In genomic region chr1:247096958-247097357, GRCh38 we compare ENCODE assay signal across 15 cellular contexts. TPM values are rescaled to one million over a fixed set of nuclear protein-coding genes. Genes with fewer than 3 reads are reported as not detected.
A peak's percentile ranks its signal among the peaks of the same experiment; 100 is the strongest.
DNase-seq lines count a peak whose midpoint lies in the region; ATAC-seq, FAIRE-seq and TF ChIP-seq lines count a peak whose summit lies in the region.
"Had no signal": no experiment of that assay in that cellular context is flagged by ENCODE, and none has a peak within 500 bp of the region (broad histone marks: within the 10 kb centered on the region; RNA-seq: fewer than 3 reads in every experiment).

No MANE protein-coding gene starts in this region.

- H2BK20ac ChIP-seq in H1 (ENCODE audit: low read length) = no peak overlapping the region

- H3K9me2 ChIP-seq in GM23338 (ENCODE audit: insufficient read depth) = no peaks in the 10 kb centered on the region; the same call in 1 of the 2 replicates

- peaks cover 25% of the 10 kb centered on the region for H3K36me3 ChIP-seq in GM23338 (ENCODE audit: insufficient read depth)
- peaks cover 13 to 39% (median 26%) of the 10 kb centered on the region in 4 experiments for H3K36me3 ChIP-seq in H1 (ENCODE audit: control insufficient read depth in 2 of 4, insufficient read depth in 4 of 4, low read length in 3 of 4)
- peaks cover 16% of the 10 kb centered on the region for H3K36me3 ChIP-seq in H7 (replicated peaks; ENCODE audit: control insufficient read depth, insufficient read depth, low read length)

- 92% methylated on average over 5 of the region's 5 CpGs; no CpG with 5 or more reads in 1 of the 2 experiments for WGBS in H1 (ENCODE audit: extremely low coverage in 1 of 2, insufficient coverage in 1 of 2, insufficient read length in 1 of 2, insufficient replicate concordance in 2 of 2, low coverage in 1 of 2, low lambda C conversion rate in 2 of 2, missing lambda C conversion rate in 1 of 2), 2 experiments

- H3K27ac ChIP-seq in GM23338 (ENCODE audit: low read depth) (no peak overlapping the region), H1 (ENCODE audit: low read depth, low read length) (no peak overlapping the region)
- H3K27ac ChIP-seq: C4-2B, KMS-11 had no signal

- no peak overlapping the region for H3K18ac ChIP-seq in H1 (ENCODE audit: extremely low read depth, low read length)

- TF ChIP-seq POLR2A in H1 (IDR thresholded peaks at IDR 0.05; ENCODE audit: control extremely low read depth in 1 of 2, low read depth in 2 of 2, low read length in 2 of 2) = no peak

- H3K27me3 Mint-ChIP-seq in GM23338 (ENCODE audit: insufficient read depth, low read depth, poor library complexity) = peaks cover 6% of the 10 kb centered on the region
- H3K27me3 Mint-ChIP-seq: CD4-positive, alpha-beta T cell had no signal

- ATAC-seq in left cardiac atrium = no peak
- no peak for ATAC-seq in GM23338
- ATAC-seq in HG03025 (IDR thresholded peaks at IDR 0.05; ENCODE audit: low FRiP score, unreplicated experiment) = no peak

- H2AFZ ChIP-seq in GM23338 (no peak overlapping the region), H1 (ENCODE audit: low read length) (no peak overlapping the region)

- DNase-seq in cardiac septum (ENCODE audit: low spot score) (peak; percentile 22), left cardiac atrium (no peak), GM23338 (ENCODE audit: low spot score) (no peak), H1 (ENCODE audit: low read depth in 1 of 2, low spot score in 2 of 2) (no peak), glomerular visceral epithelial cell (ENCODE audit: extremely low spot score) (no peak), H7 (no peak)
- DNase-seq: ACHN; BE2C; Caco-2; CD4-positive, alpha-beta T cell; HCEC 1CT had no signal

- no peak overlapping the region for H2AK5ac ChIP-seq in H1 (ENCODE audit: low read depth, low read length)

- H3K4me1 Mint-ChIP-seq in GM23338 = no peaks in the 10 kb centered on the region

- H4K20me1 ChIP-seq in GM23338 (replicated peaks; ENCODE audit: insufficient read depth) (peaks cover 26% of the 10 kb centered on the region), H1 (replicated peaks in 1 of 2; ENCODE audit: control insufficient read depth in 1 of 2, insufficient read depth in 2 of 2, low read length in 2 of 2) (peaks cover 5 to 10% of the 10 kb centered on the region in 2 experiments)

- no peak overlapping the region for H3K23ac ChIP-seq in H1 (ENCODE audit: insufficient read length)

- H4K5ac ChIP-seq in H1 (ENCODE audit: insufficient read length, low read depth, low read length) = no peak overlapping the region

- H3K79me2 ChIP-seq in GM23338 (replicated peaks; ENCODE audit: insufficient read depth) = peaks cover 42% of the 10 kb centered on the region
- peaks cover 1 to 22% of the 10 kb centered on the region in 2 experiments; a peak in 3 of 4 replicates for H3K79me2 ChIP-seq in H1 (ENCODE audit: control insufficient read depth in 1 of 2, insufficient read depth in 2 of 2, low read length in 2 of 2)

- no peaks in the 10 kb centered on the region for H3K23me2 ChIP-seq in H1 (ENCODE audit: low read depth, low read length)

- no peak overlapping the region for H4K91ac ChIP-seq in H1 (replicated peaks; ENCODE audit: insufficient read length, low read length)

- 0 out of 4 replicates have a peak, but pooled peaks cover 0 to 3% of the 10 kb centered on the region in 2 experiments for H3K9me3 ChIP-seq in H1 (ENCODE audit: insufficient read depth in 2 of 2, low read depth in 1 of 2, low read length in 1 of 2)

- no peak overlapping the region for H2BK15ac ChIP-seq in H1 (ENCODE audit: low read length)

- no peak overlapping the region for H3K4me2 ChIP-seq in GM23338
- no peak overlapping the region for H3K4me2 ChIP-seq in H1 (ENCODE audit: insufficient read depth in 1 of 2, low read depth in 2 of 2, low read length in 2 of 2)
- H3K4me2 ChIP-seq: KMS-11 had no signal

- intact Hi-C loops in cardiac septum (cut with DNase I) = no loop called here
- intact Hi-C loops in left cardiac atrium (cut with DNase I) = no loop called here

- no peak overlapping the region for H2BK12ac ChIP-seq in H1 (ENCODE audit: low read depth, low read length)

- peaks cover 2% of the 10 kb centered on the region; the same call in 1 of the 2 replicates for H3K79me1 ChIP-seq in H1 (ENCODE audit: low read depth, low read length)

- TF ChIP-seq RAD21 in H1 (IDR thresholded peaks at IDR 0.05 in 1 of 2, conservative IDR thresholded peaks at IDR 0.05 in 1 of 2; ENCODE audit: low read depth in 2 of 2, low read length in 2 of 2) = no peak

- no peak for TF ChIP-seq EP300 in H1 (IDR thresholded peaks at IDR 0.05; ENCODE audit: borderline replicate concordance in 1 of 2, low read depth in 2 of 2, low read length in 2 of 2)

- POLR2A ChIA-PET in H1 (lab: Charles Lee; ENCODE audit: partially characterized antibody) = no interaction called here

- no peak for FAIRE-seq in H1 (lab: Jason Lieb, UNC)
- FAIRE-seq: G401.6 had no signal

- peaks cover 45% of the 10 kb centered on the region for H3K36me3 Mint-ChIP-seq in GM23338 (ENCODE audit: low read depth)

- H3K27ac Mint-ChIP-seq in GM23338 = no peak overlapping the region
- H3K27ac Mint-ChIP-seq: CD4-positive, alpha-beta T cell had no signal

- CTCF ChIA-PET in H1 (lab: Charles Lee; ENCODE audit: partially characterized antibody) = no interaction called here

- no peak overlapping the region for H2BK5ac ChIP-seq in H1 (ENCODE audit: low read depth, low read length)

- no peak overlapping the region for H2BK120ac ChIP-seq in H1 (replicated peaks; ENCODE audit: low read depth, low read length)

- no peak overlapping the region for H4K8ac ChIP-seq in H1 (ENCODE audit: extremely low read depth, insufficient read depth, low read length)

- no peak overlapping the region for H3K4me3 Mint-ChIP-seq in GM23338
- H3K4me3 Mint-ChIP-seq: CD4-positive, alpha-beta T cell had no signal

- H3K9ac ChIP-seq in H1 (replicated peaks in 1 of 4; ENCODE audit: extremely low read depth in 1 of 4, low read depth in 3 of 4, low read length in 3 of 4) = no peak overlapping the region
- H3K9ac ChIP-seq: KMS-11 had no signal

- no peak for TF ChIP-seq CTCF in GM23338 (conservative IDR thresholded peaks at IDR 0.05; ENCODE audit: low read depth in 2 of 2)
- no peak for TF ChIP-seq CTCF in H1 (IDR thresholded peaks at IDR 0.05; ENCODE audit: control extremely low read depth in 1 of 3, insufficient read depth in 1 of 3, low read depth in 1 of 3, low read length in 3 of 3)

- H3K4me3 ChIP-seq in GM23338 = no peak overlapping the region
- no peak overlapping the region for H3K4me3 ChIP-seq in H1 (ENCODE audit: extremely low read depth in 1 of 4, insufficient read depth in 2 of 4, low read depth in 3 of 4, low read length in 4 of 4)
- H3K4me3 ChIP-seq in H7 (ENCODE audit: insufficient read depth, low read depth, low read length) = no peak overlapping the region

- peaks cover 16% of the 10 kb centered on the region; the same call in 1 of the 2 replicates for H3F3A ChIP-seq in GM23338 (replicated peaks; ENCODE audit: low read depth)

- H3K4me1 ChIP-seq in GM23338 (ENCODE audit: insufficient read depth) (no peaks in the 10 kb centered on the region), H1 (replicated peaks in 1 of 4; ENCODE audit: control insufficient read depth in 3 of 4, insufficient read depth in 4 of 4, low read length in 3 of 4) (no peaks in the 10 kb centered on the region)
- H3K4me1 ChIP-seq: BE2C, Caco-2 had no signal

- H3K56ac ChIP-seq in H1 (replicated peaks; ENCODE audit: insufficient read length, low read depth, low read length) = no peak overlapping the region

- H3K27me3 ChIP-seq in GM23338 (ENCODE audit: insufficient read depth) (no peaks in the 10 kb centered on the region), H1 (replicated peaks in 1 of 4; ENCODE audit: control insufficient read depth in 3 of 4, extremely low read depth in 1 of 4, insufficient read depth in 3 of 4, low read length in 3 of 4) (no peaks in the 10 kb centered on the region), H7 (ENCODE audit: control insufficient read depth, insufficient read depth, low read length) (no peaks in the 10 kb centered on the region)
- H3K27me3 ChIP-seq: BE2C had no signal

- peaks cover 15% of the 10 kb centered on the region for H3K9me3 Mint-ChIP-seq in GM23338

- no peak overlapping the region for H3K4ac ChIP-seq in H1 (replicated peaks; ENCODE audit: insufficient read length, low read depth, low read length)

- no peak overlapping the region for H3K14ac ChIP-seq in H1 (ENCODE audit: insufficient read length)

TF ChIP-seq in GM23338, 12 proteins besides CTCF, POLR2A, EP300 and RAD21 (continues in another document):
- peak; percentile 47; the same call in 1 of the 2 replicates for TF ChIP-seq POLR2AphosphoS5 (IDR thresholded peaks at IDR 0.05; ENCODE audit: low read depth)

TF ChIP-seq in H1, 55 proteins besides CTCF, POLR2A, EP300 and RAD21 (continues in another document):
- TF ChIP-seq SIN3A (conservative IDR thresholded peaks at IDR 0.05 in 1 of 2, IDR thresholded peaks at IDR 0.05 in 1 of 2; ENCODE audit: low read depth in 1 of 2, low read length in 2 of 2) = no peak

RNA-seq across cellular contexts. Expression of gene ZNF669, which starts 7.2 kb away (rescaled TPM):
- 3.1 TPM for total RNA-seq in cardiac septum
- 1 to 10 TPM; 5.1 TPM for total RNA-seq in left cardiac atrium
- 21.7 and 25.4 TPM in 2 replicates for total RNA-seq in GM23338 (2014; rRNA removed; shearing (Covaris generic))
- 11.5 and 13.7 TPM in 2 replicates for polyA plus RNA-seq in GM23338 (2016; fragmentation: Nextera tagmentation; extraction: Ambion mirVana)
- 19.6 and 20.3 TPM in 2 replicates for total RNA-seq in H1 (2021; fragmentation: NEBNext Ultra II Directional; extraction: Animal tissue kit (Norgen Biotek cat#: 25700))
- 3.8 and 4.8 TPM in 2 replicates for polyA plus RNA-seq in H1 (2011; rRNA removed)
- polyA plus RNA-seq in H1 (2011; cell fraction: cytosol; rRNA removed) = 6.7 TPM
- 4.8 TPM for polyA plus RNA-seq in H1 (2011; cell fraction: nucleus; rRNA removed)
- 7.8 to 11.6 TPM (median 9.9 TPM) in 4 replicates for polyA plus RNA-seq in H1 (2012, experiment 1 of 2)
- polyA plus RNA-seq in H1 (2012, experiment 2 of 2) = 2.4 TPM
- polyA plus RNA-seq in H1 (2013, experiment 1 of 2) = 12.2 TPM
- 14.2 TPM for polyA plus RNA-seq in H1 (2013, experiment 2 of 2)
- polyA minus RNA-seq in H1 (2011; rRNA and poly(A)+ RNA removed) = 10.3 and 12.9 TPM in 2 replicates
- polyA minus RNA-seq in H1 (2011; cell fraction: cytosol; rRNA and poly(A)+ RNA removed) = 11.7 TPM
- polyA minus RNA-seq in H1 (2011; cell fraction: nucleus; rRNA and poly(A)+ RNA removed) = 17.2 TPM
- 19.8 and 29.9 TPM in 2 replicates for total RNA-seq in H7 (2014; rRNA removed; shearing (Covaris generic))

RNA-seq across cellular contexts. Expression of gene ZNF670, which starts 18.3 kb away (rescaled TPM):
- 0.75 TPM for total RNA-seq in cardiac septum
- total RNA-seq in left cardiac atrium = 1 to 10 TPM; 1.5 to 1.8 TPM
- total RNA-seq in GM23338 (2014; rRNA removed; shearing (Covaris generic)) = 12.2 and 19.3 TPM in 2 replicates
- polyA plus RNA-seq in GM23338 (2016; fragmentation: Nextera tagmentation; extraction: Ambion mirVana) = 6.7 and 8.0 TPM in 2 replicates
- total RNA-seq in H1 (2021; fragmentation: NEBNext Ultra II Directional; extraction: Animal tissue kit (Norgen Biotek cat#: 25700)) = 11.7 and 15.4 TPM in 2 replicates
- polyA plus RNA-seq in H1 (2011; rRNA removed) = 1.5 and 2.8 TPM in 2 replicates
- polyA plus RNA-seq in H1 (2011; cell fraction: cytosol; rRNA removed) = 3.9 TPM
- 0.97 TPM for polyA plus RNA-seq in H1 (2011; cell fraction: nucleus; rRNA removed)
- polyA plus RNA-seq in H1 (2012, experiment 1 of 2) = 5.4 to 9.7 TPM (median 5.7 TPM) in 4 replicates
- polyA plus RNA-seq in H1 (2012, experiment 2 of 2) = 0.46 TPM
- polyA plus RNA-seq in H1 (2013, experiment 1 of 2) = 6.3 TPM
- 6.7 TPM for polyA plus RNA-seq in H1 (2013, experiment 2 of 2)
- 5.4 and 9.3 TPM in 2 replicates for polyA minus RNA-seq in H1 (2011; rRNA and poly(A)+ RNA removed)
- polyA minus RNA-seq in H1 (2011; cell fraction: cytosol; rRNA and poly(A)+ RNA removed) = 5.1 TPM
- 7.4 TPM for polyA minus RNA-seq in H1 (2011; cell fraction: nucleus; rRNA and poly(A)+ RNA removed)
- total RNA-seq in H7 (2014; rRNA removed; shearing (Covaris generic)) = 16.4 and 28.7 TPM in 2 replicates
